Comparison of ENCODE assay signal across 8 cellular contexts in the genomic region with DNA sequence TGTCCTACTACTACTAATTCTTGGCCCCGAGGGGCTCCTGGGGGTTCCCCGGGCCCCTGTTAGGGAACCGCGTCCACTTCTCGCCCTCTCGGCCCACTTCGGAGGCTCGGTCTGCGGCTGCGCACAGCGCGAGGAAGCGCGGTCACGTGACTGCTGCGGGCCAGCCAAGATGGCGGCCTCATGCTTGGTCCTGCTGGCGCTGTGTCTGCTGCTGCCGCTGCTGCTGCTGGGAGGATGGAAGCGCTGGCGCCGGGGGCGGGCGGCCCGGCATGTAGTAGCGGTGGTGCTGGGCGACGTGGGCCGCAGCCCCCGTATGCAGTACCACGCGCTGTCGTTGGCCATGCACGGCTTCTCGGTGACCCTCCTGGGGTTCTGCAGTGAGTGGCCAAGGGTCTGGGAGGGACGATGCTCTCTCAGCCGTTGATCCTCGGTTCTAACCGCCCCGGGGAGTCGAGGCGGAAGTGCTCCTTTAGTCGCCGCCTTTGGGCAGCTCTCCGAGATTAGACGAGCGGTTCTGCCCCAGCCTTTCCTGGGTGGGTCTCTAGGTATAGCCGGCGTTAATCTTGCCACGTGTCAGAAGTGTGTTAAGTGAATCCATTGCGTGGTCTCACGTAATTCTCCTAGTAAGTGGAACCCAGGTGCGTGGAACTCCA. TPM values are rescaled to one million over a fixed set of nuclear protein-coding genes. Genes with fewer than 3 reads are reported as not detected.
A peak's percentile ranks its signal among the peaks of the same experiment; 100 is the strongest.
DNase-seq lines count a peak whose midpoint lies in the region; ATAC-seq and TF ChIP-seq lines count a peak whose summit lies in the region.

TSS of gene ALG1 (plus strand) at position 163 of the 653 bp plus-strand sequence. CDS start at position 170, 7 bp downstream.

- H3K36me3 Mint-ChIP-seq in natural killer cell, result no peaks in the 10 kb centered on the region

- TF ChIP-seq CTCF in fibroblast of mammary gland (conservative IDR thresholded peaks at IDR 0.05; ENCODE audit: control insufficient read depth, insufficient read depth, low read depth, low read length) (no peak), natural killer cell (IDR thresholded peaks at IDR 0.05) (no peak)

- H3K4me1 Mint-ChIP-seq in natural killer cell, result peaks cover 26 to 27% of the 10 kb centered on the region in 2 donors

- H3K4me3 ChIP-seq in Jurkat, Clone E6-1 (ENCODE audit: low read length), result peak within 1 kb of the TSS; percentile 76
- H3K4me3 ChIP-seq in fibroblast of mammary gland (ENCODE audit: control insufficient read depth, low read depth, low read length), result peak within 1 kb of the TSS; percentile 85

- intact Hi-C loops in natural killer cell (cut with micrococcal nuclease), result loop anchor here (2.0 kb wide), 1 partner anchor 25 kb away; the partner anchor contains the start of gene EEF2KMT

- ATAC-seq in GM21717 (IDR thresholded peaks at IDR 0.05; ENCODE audit: unreplicated experiment) (peak; percentile 77), natural killer cell (peak; percentile 92 to 94 (median 93))

- peak within 1 kb of the TSS; percentile 98 to 99 for H3K27ac Mint-ChIP-seq in natural killer cell

- DNase-seq in DMS79 (lab: John Stamatoyannopoulos, UW) (peak; percentile 63), RKO (ENCODE audit: low spot score) (peak; percentile 90), fibroblast of mammary gland (ENCODE audit: low read depth) (peak; percentile 82), natural killer cell (peak; percentile 89)
- peak; percentile 70 for DNase-seq in Jurkat, Clone E6-1 (ENCODE audit: low read depth, low spot score)
- DNase-seq in activated T-helper 1 cell treated with anti-CD3 and anti-CD28 coated beads, Interleukin-2, amount 50 U/mL, for 16 hours (ENCODE audit: low read depth in 1 of 2, low spot score in 1 of 2), result peak; percentile 77 to 82
- peak; percentile 87 for DNase-seq in stimulated activated naive CD4-positive, alpha-beta T cell treated with Interleukin-2 at 50 U/mL for 16 hours (lab: John Stamatoyannopoulos, UW)

- H3K27me3 Mint-ChIP-seq in natural killer cell (ENCODE audit: low read depth in 2 of 2), result no peaks in the 10 kb centered on the region

- no peaks in the 10 kb centered on the region for H3K9me3 Mint-ChIP-seq in natural killer cell

- H3K4me3 Mint-ChIP-seq in natural killer cell, result peak within 1 kb of the TSS; percentile 98

RNA-seq across cellular contexts. Expression of gene ALG1, which starts in this region (rescaled TPM):
- 23.5 TPM for polyA plus RNA-seq in Jurkat, Clone E6-1 (2012; ENCODE audit: insufficient read depth, insufficient read length)
- 10 to 100 TPM; 13.4 to 20.0 (median 17.4) TPM for total RNA-seq in natural killer cell

Comparison
In these comparisons a context has a peak if more than half of its experiments do, and no peak if none do; other contexts are left out.
1. Peak in every context shown above with its lines: DNase-seq, ATAC-seq and H3K4me3 ChIP-seq.